ENCODE assay signal across 1 cellular context in genomic region chr5:135208555-135209494, GRCh38.
A peak's percentile ranks its signal among the peaks of the same experiment; 100 is the strongest.
TF ChIP-seq lines count a peak whose summit lies in the region.

No MANE protein-coding gene starts in this region.

TF ChIP-seq in K562, 482 proteins besides CTCF, POLR2A, EP300 and RAD21 (continued from another document):
- TF ChIP-seq, protein P1, sequence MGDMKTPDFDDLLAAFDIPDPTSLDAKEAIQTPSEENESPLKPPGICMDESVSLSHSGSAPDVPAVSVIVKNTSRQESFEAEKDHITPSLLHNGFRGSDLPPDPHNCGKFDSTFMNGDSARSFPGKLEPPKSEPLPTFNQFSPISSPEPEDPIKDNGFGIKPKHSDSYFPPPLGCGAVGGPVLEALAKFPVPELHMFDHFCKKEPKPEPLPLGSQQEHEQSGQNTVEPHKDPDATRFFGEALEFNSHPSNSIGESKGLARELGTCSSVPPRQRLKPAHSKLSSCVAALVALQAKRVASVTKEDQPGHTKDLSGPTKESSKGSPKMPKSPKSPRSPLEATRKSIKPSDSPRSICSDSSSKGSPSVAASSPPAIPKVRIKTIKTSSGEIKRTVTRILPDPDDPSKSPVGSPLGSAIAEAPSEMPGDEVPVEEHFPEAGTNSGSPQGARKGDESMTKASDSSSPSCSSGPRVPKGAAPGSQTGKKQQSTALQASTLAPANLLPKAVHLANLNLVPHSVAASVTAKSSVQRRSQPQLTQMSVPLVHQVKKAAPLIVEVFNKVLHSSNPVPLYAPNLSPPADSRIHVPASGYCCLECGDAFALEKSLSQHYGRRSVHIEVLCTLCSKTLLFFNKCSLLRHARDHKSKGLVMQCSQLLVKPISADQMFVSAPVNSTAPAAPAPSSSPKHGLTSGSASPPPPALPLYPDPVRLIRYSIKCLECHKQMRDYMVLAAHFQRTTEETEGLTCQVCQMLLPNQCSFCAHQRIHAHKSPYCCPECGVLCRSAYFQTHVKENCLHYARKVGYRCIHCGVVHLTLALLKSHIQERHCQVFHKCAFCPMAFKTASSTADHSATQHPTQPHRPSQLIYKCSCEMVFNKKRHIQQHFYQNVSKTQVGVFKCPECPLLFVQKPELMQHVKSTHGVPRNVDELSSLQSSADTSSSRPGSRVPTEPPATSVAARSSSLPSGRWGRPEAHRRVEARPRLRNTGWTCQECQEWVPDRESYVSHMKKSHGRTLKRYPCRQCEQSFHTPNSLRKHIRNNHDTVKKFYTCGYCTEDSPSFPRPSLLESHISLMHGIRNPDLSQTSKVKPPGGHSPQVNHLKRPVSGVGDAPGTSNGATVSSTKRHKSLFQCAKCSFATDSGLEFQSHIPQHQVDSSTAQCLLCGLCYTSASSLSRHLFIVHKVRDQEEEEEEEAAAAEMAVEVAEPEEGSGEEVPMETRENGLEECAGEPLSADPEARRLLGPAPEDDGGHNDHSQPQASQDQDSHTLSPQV (IDR thresholded peaks at IDR 0.05): no peak
- TF ChIP-seq HDAC3 (IDR thresholded peaks at IDR 0.05; ENCODE audit: borderline replicate concordance, partially characterized antibody): no peak
- peak; percentile 26 for TF ChIP-seq RBM25 (IDR thresholded peaks at IDR 0.05; ENCODE audit: low read depth, low read length, severe bottlenecking)
- TF ChIP-seq FOSL1 (tag; conservative IDR thresholded peaks at IDR 0.05): peak; percentile 77
- no peak for TF ChIP-seq SFPQ (IDR thresholded peaks at IDR 0.05; ENCODE audit: low read depth, low read length)
- no peak for TF ChIP-seq SP1 (CRISPR knock-in tag; IDR thresholded peaks at IDR 0.05)
- peak; percentile 69 for TF ChIP-seq ATF3 (IDR thresholded peaks at IDR 0.05)
- no peak for TF ChIP-seq ATF3 (CRISPR knock-in tag; conservative IDR thresholded peaks at IDR 0.05)
